In genomic region chr4:78704981-78705757, GRCh38 we compare ENCODE assay signal across 10 cellular contexts.
DNase-seq lines count a peak whose midpoint lies in the region; ATAC-seq and TF ChIP-seq lines count a peak whose summit lies in the region.
"Had no signal": no experiment of that assay in that cellular context is flagged by ENCODE, and none has a peak within 500 bp of the region (broad histone marks: within the 10 kb centered on the region; RNA-seq: fewer than 3 reads in every experiment).

No MANE protein-coding gene starts in this region.

- no peaks in the 10 kb centered on the region for H3K9me3 ChIP-seq in endocrine pancreas (ENCODE audit: control insufficient read depth, low read length)
- H3K9me3 ChIP-seq in neural progenitor cell (ENCODE audit: low read depth): no peaks in the 10 kb centered on the region
- peaks cover 0 to 25% (median 15%) of the 10 kb centered on the region in 8 donors for H3K9me3 ChIP-seq in spleen
- H3K9me3 ChIP-seq in sigmoid colon: peaks cover 2 to 6% (median 2%) of the 10 kb centered on the region in 4 donors

- H3K36me3 Mint-ChIP-seq in neural progenitor cell: no peaks in the 10 kb centered on the region
- no peaks in the 10 kb centered on the region for H3K36me3 Mint-ChIP-seq in natural killer cell treated with Interleukin-12 subunit alpha and Interleukin-12 subunit beta and Interleukin-15 and Interleukin-18, amount 100 ng/mL, for 72 hours

- H2AFZ ChIP-seq in neural progenitor cell (replicated peaks): peak overlapping the region; percentile 19

- no peaks in the 10 kb centered on the region for H3K27me3 Mint-ChIP-seq in neural progenitor cell (ENCODE audit: insufficient read depth, low read depth)
- H3K27me3 Mint-ChIP-seq in natural killer cell treated with Interleukin-12 subunit alpha and Interleukin-12 subunit beta and Interleukin-15 and Interleukin-18, amount 100 ng/mL, for 72 hours: no peaks in the 10 kb centered on the region
- H3K27me3 Mint-ChIP-seq: activated T-helper 17 cell treated with anti-CD3 and anti-CD28 coated beads, Interleukin-2, amount 50 U/mL, for 72 hours had no signal

- no peaks in the 10 kb centered on the region for H3F3A ChIP-seq in neural progenitor cell (ENCODE audit: low read depth)

- POLR2A ChIA-PET in BJ (lab: Charles Lee): no interaction called here

- CTCF ChIA-PET in BJ (lab: Yijun Ruan, JAX): interaction anchor here (0.9 kb wide), 1 partner anchor 46 kb away, joined by 3 read pairs; no protein-coding TSS in a partner anchor

- H3K79me2 ChIP-seq in neural progenitor cell (ENCODE audit: low read depth): no peaks in the 10 kb centered on the region

- peak; percentile 30 for DNase-seq in BJ (ENCODE audit: low read depth)
- peak; percentile 10 to 26 for DNase-seq in NCI-H526 (lab: John Stamatoyannopoulos, UW)
- no peak for DNase-seq in neural progenitor cell (ENCODE audit: low spot score)
- no peak for DNase-seq in natural killer cell treated with Interleukin-12 subunit alpha and Interleukin-12 subunit beta and Interleukin-15 and Interleukin-18, amount 100 ng/mL, for 72 hours (ENCODE audit: low spot score)
- no peak for DNase-seq in spleen
- no peak for DNase-seq in sigmoid colon
- DNase-seq: NCI-H2227 treated with DMSO at 0.1 percent for 48 hours had no signal

- H3K27ac Mint-ChIP-seq in neural progenitor cell: no peak overlapping the region
- H3K27ac Mint-ChIP-seq in natural killer cell treated with Interleukin-12 subunit alpha and Interleukin-12 subunit beta and Interleukin-15 and Interleukin-18, amount 100 ng/mL, for 72 hours: no peak overlapping the region
- H3K27ac Mint-ChIP-seq: activated T-helper 17 cell treated with anti-CD3 and anti-CD28 coated beads, Interleukin-2, amount 50 U/mL, for 72 hours had no signal

- intact Hi-C loops in spleen (cut with DNase I; ENCODE audit: low total_unique reads): no loop called here
- intact Hi-C loops in sigmoid colon (cut with DNase I): no loop called here

- no peak for TF ChIP-seq CTCF in BJ (IDR thresholded peaks at IDR 0.05; ENCODE audit: insufficient read depth, low read depth, low read length)
- no peak for TF ChIP-seq CTCF in neural progenitor cell (IDR thresholded peaks at IDR 0.05)
- TF ChIP-seq CTCF in spleen (IDR thresholded peaks at IDR 0.05 in 8 of 11, conservative IDR thresholded peaks at IDR 0.05 in 3 of 11): no peak
- TF ChIP-seq CTCF in sigmoid colon (IDR thresholded peaks at IDR 0.05): no peak

- H3K27ac ChIP-seq in neural progenitor cell: no peak overlapping the region
- peak overlapping the region in 1 of 8 donors; percentile 12 for H3K27ac ChIP-seq in spleen
- no peak overlapping the region for H3K27ac ChIP-seq in sigmoid colon

- no peak for TF ChIP-seq EP300 in sigmoid colon (IDR thresholded peaks at IDR 0.05)

- peaks cover 12% of the 10 kb centered on the region for H3K9me3 Mint-ChIP-seq in neural progenitor cell
- no peaks in the 10 kb centered on the region for H3K9me3 Mint-ChIP-seq in natural killer cell treated with Interleukin-12 subunit alpha and Interleukin-12 subunit beta and Interleukin-15 and Interleukin-18, amount 100 ng/mL, for 72 hours

- no peaks in the 10 kb centered on the region for H4K20me1 ChIP-seq in neural progenitor cell (ENCODE audit: low read depth)

- H3K4me1 Mint-ChIP-seq in neural progenitor cell: no peaks in the 10 kb centered on the region
- H3K4me1 Mint-ChIP-seq in natural killer cell treated with Interleukin-12 subunit alpha and Interleukin-12 subunit beta and Interleukin-15 and Interleukin-18, amount 100 ng/mL, for 72 hours (ENCODE audit: low read depth in 2 of 2): no peaks in the 10 kb centered on the region
- H3K4me1 Mint-ChIP-seq: activated T-helper 17 cell treated with anti-CD3 and anti-CD28 coated beads, Interleukin-2, amount 50 U/mL, for 72 hours had no signal

- no peak overlapping the region for H3K4me3 ChIP-seq in BJ (ENCODE audit: low read depth, low read length)
- peak overlapping the region; percentile 4 for H3K4me3 ChIP-seq in endocrine pancreas (ENCODE audit: control insufficient read depth, insufficient read depth, low read length)
- no peak overlapping the region for H3K4me3 ChIP-seq in neural progenitor cell
- no peak overlapping the region for H3K4me3 ChIP-seq in spleen
- H3K4me3 ChIP-seq in sigmoid colon: no peak overlapping the region

- no peaks in the 10 kb centered on the region for H3K36me3 ChIP-seq in BJ (ENCODE audit: control insufficient read depth, insufficient read depth, low read length)
- H3K36me3 ChIP-seq in endocrine pancreas (ENCODE audit: control insufficient read depth, insufficient read depth, low read length): no peaks in the 10 kb centered on the region
- H3K36me3 ChIP-seq in neural progenitor cell: no peaks in the 10 kb centered on the region
- H3K36me3 ChIP-seq in spleen: no peaks in the 10 kb centered on the region
- no peaks in the 10 kb centered on the region for H3K36me3 ChIP-seq in sigmoid colon

- H3K4me1 ChIP-seq in endocrine pancreas (ENCODE audit: control insufficient read depth, insufficient read depth, low read length) (no peaks in the 10 kb centered on the region), neural progenitor cell (peaks cover 6% of the 10 kb centered on the region), spleen (peaks cover 0 to 25% (median 10%) of the 10 kb centered on the region in 6 donors), sigmoid colon (no peaks in the 10 kb centered on the region)

- H3K27me3 ChIP-seq in BJ (ENCODE audit: control insufficient read depth, insufficient read depth, low read length): no peaks in the 10 kb centered on the region
- no peaks in the 10 kb centered on the region for H3K27me3 ChIP-seq in endocrine pancreas (ENCODE audit: control insufficient read depth, insufficient read depth, low read length)
- H3K27me3 ChIP-seq in neural progenitor cell: no peaks in the 10 kb centered on the region
- H3K27me3 ChIP-seq in spleen (replicated peaks in 1 of 7): no peaks in the 10 kb centered on the region
- no peaks in the 10 kb centered on the region for H3K27me3 ChIP-seq in sigmoid colon

- no peak overlapping the region for H3K4me3 Mint-ChIP-seq in neural progenitor cell
- H3K4me3 Mint-ChIP-seq in natural killer cell treated with Interleukin-12 subunit alpha and Interleukin-12 subunit beta and Interleukin-15 and Interleukin-18, amount 100 ng/mL, for 72 hours: no peak overlapping the region
- H3K4me3 Mint-ChIP-seq: activated T-helper 17 cell treated with anti-CD3 and anti-CD28 coated beads, Interleukin-2, amount 50 U/mL, for 72 hours had no signal

- H3K4me2 ChIP-seq in neural progenitor cell: no peak overlapping the region

- 84 to 94% (median 90%) methylated on average over 4 of the region's 4 CpGs for WGBS in spleen, 5 donors
- 19 to 68% methylated on average over 4 of the region's 4 CpGs for WGBS in sigmoid colon, 2 donors

- TF ChIP-seq POLR2A in spleen (IDR thresholded peaks at IDR 0.05): no peak
- TF ChIP-seq POLR2A in sigmoid colon (IDR thresholded peaks at IDR 0.05): no peak

- ATAC-seq in natural killer cell treated with Interleukin-12 subunit alpha and Interleukin-12 subunit beta and Interleukin-15 and Interleukin-18, amount 100 ng/mL, for 72 hours: no peak
- ATAC-seq in GM21825 (IDR thresholded peaks at IDR 0.05; ENCODE audit: unreplicated experiment): no peak
- ATAC-seq: activated T-helper 17 cell treated with anti-CD3 and anti-CD28 coated beads, Interleukin-2, amount 50 U/mL, for 72 hours had no signal

- H3K9ac ChIP-seq in endocrine pancreas (ENCODE audit: control insufficient read depth, insufficient read depth, low read length): no peak overlapping the region
- H3K9ac ChIP-seq in neural progenitor cell: no peak overlapping the region

Comparison
In these comparisons a context has a peak if more than half of its experiments do, and no peak if none do; other contexts are left out.
1. DNase-seq: peak in BJ (single experiment) and NCI-H526 (2 of 2); none in neural progenitor cell (single experiment), natural killer cell treated with Interleukin-12 subunit alpha and Interleukin-12 subunit beta and Interleukin-15 and Interleukin-18, amount 100 ng/mL, for 72 hours (single experiment), spleen (single experiment) and sigmoid colon (single experiment).